ENCODE assay signal across 12 cellular contexts in genomic region chr9:129493002-129493713, GRCh38.
DNase-seq lines count a peak whose midpoint lies in the region; ATAC-seq and TF ChIP-seq lines count a peak whose summit lies in the region.
"Had no signal": no experiment of that assay in that cellular context is flagged by ENCODE, and none has a peak within 500 bp of the region (broad histone marks: within the 10 kb centered on the region; RNA-seq: fewer than 3 reads in every experiment).

No MANE protein-coding gene starts in this region.

- peaks cover 47% of the 10 kb centered on the region for H3K4me1 ChIP-seq in CD8-positive, alpha-beta memory T cell (ENCODE audit: insufficient read depth, low read length)
- H3K4me1 ChIP-seq in right atrium auricular region (peaks cover 0 to 85% of the 10 kb centered on the region in 2 donors), sigmoid colon (peaks cover 0 to 92% (median 71%) of the 10 kb centered on the region in 4 donors)

- peak overlapping the region in 4 of 7 donors; percentile 2 to 59 (median 30) for H3K4me3 Mint-ChIP-seq in CD8-positive, alpha-beta memory T cell
- H3K4me3 Mint-ChIP-seq: memory B cell had no signal

- H3K36me3 ChIP-seq in CD8-positive, alpha-beta memory T cell (ENCODE audit: insufficient read depth, low read length), result no peaks in the 10 kb centered on the region
- H3K36me3 ChIP-seq in right atrium auricular region (no peaks in the 10 kb centered on the region), sigmoid colon (peaks cover 0 to 15% (median 0%) of the 10 kb centered on the region in 4 donors)

- ATAC-seq in HG02938 (IDR thresholded peaks at IDR 0.05; ENCODE audit: unreplicated experiment), result no peak

- peaks cover 35 to 72% (median 38%) of the 10 kb centered on the region in 3 donors for H3K4me1 Mint-ChIP-seq in CD8-positive, alpha-beta memory T cell

- no peaks in the 10 kb centered on the region for H3K9me3 Mint-ChIP-seq in CD8-positive, alpha-beta memory T cell
- H3K9me3 Mint-ChIP-seq: memory B cell had no signal

- no peak for DNase-seq in CD8-positive, alpha-beta memory T cell
- DNase-seq in RWPE1 (ENCODE audit: low spot score) (no peak), right atrium auricular region (ENCODE audit: low spot score) (no peak), sigmoid colon (no peak), GM13977 (ENCODE audit: low spot score) (no peak), NCI-H345 (lab: John Stamatoyannopoulos, UW) (no peak)
- DNase-seq: activated naive CD4-positive, alpha-beta T cell; DMS79; NCI-H524; SHP77 had no signal

- H3K27ac ChIP-seq in CD8-positive, alpha-beta memory T cell (ENCODE audit: low read depth, low read length), result no peak overlapping the region
- peak overlapping the region; percentile 100 for H3K27ac ChIP-seq in RWPE1
- peak overlapping the region; percentile 99 for H3K27ac ChIP-seq in right atrium auricular region
- H3K27ac ChIP-seq in sigmoid colon, result peak overlapping the region; percentile 84 to 99 (median 99)

- TF ChIP-seq EP300 in sigmoid colon (IDR thresholded peaks at IDR 0.05), result no peak

- no peaks in the 10 kb centered on the region for H3K27me3 ChIP-seq in CD8-positive, alpha-beta memory T cell (ENCODE audit: insufficient read depth, low read length, poor library complexity, severe bottlenecking)
- no peaks in the 10 kb centered on the region for H3K27me3 ChIP-seq in right atrium auricular region
- H3K27me3 ChIP-seq in sigmoid colon, result no peaks in the 10 kb centered on the region

- H3K27ac Mint-ChIP-seq in CD8-positive, alpha-beta memory T cell, result peak overlapping the region in 5 of 8 donors; percentile 28 to 63 (median 54)
- H3K27ac Mint-ChIP-seq: memory B cell had no signal

- no peak overlapping the region for H3K4me3 ChIP-seq in CD8-positive, alpha-beta memory T cell (ENCODE audit: low read length)
- H3K4me3 ChIP-seq in right atrium auricular region (no peak overlapping the region), sigmoid colon (no peak overlapping the region)

- in situ Hi-C loops in GM13977 (cut with MboI; ENCODE audit: low pct_unique_long_range_greater_than_20kb, low sequenced_read_pairs, unreplicated experiment), result no loop called here

- no peak for TF ChIP-seq CTCF in RWPE1 (conservative IDR thresholded peaks at IDR 0.05; ENCODE audit: low read depth)
- TF ChIP-seq CTCF in right atrium auricular region (IDR thresholded peaks at IDR 0.05), result no peak
- TF ChIP-seq CTCF in sigmoid colon (IDR thresholded peaks at IDR 0.05), result no peak
- no peak for TF ChIP-seq CTCF in GM13977 (IDR thresholded peaks at IDR 0.05; ENCODE audit: extremely low read depth, insufficient read depth, missing control alignments)

- WGBS in sigmoid colon, 2 donors, result 91 to 94% methylated on average over 9 of the region's 9 CpGs

- H3K36me3 Mint-ChIP-seq in CD8-positive, alpha-beta memory T cell, result peaks cover 0 to 20% (median 1%) of the 10 kb centered on the region in 3 donors
- H3K36me3 Mint-ChIP-seq: memory B cell had no signal

- POLR2A ChIA-PET in CD8-positive, alpha-beta memory T cell (lab: Charles Lee), result interaction anchor here (0.6 to 0.8 kb wide), 2 partner anchors 22 to 315 kb away, joined by 3 read pairs; partner anchors contain the start of gene IER5L
- POLR2A ChIA-PET in RWPE1 (lab: Yijun Ruan, JAX; ENCODE audit: low non-redundant PET), result interaction anchor here (0.5 to 1.1 kb wide), 5 partner anchors 10 to 579 kb away, joined by 3 to 7 read pairs (median 3); no protein-coding TSS in a partner anchor

- H3K9me3 ChIP-seq in CD8-positive, alpha-beta memory T cell (ENCODE audit: low read length), result no peaks in the 10 kb centered on the region
- H3K9me3 ChIP-seq in right atrium auricular region, result no peaks in the 10 kb centered on the region
- H3K9me3 ChIP-seq in sigmoid colon, result no peaks in the 10 kb centered on the region

- no peaks in the 10 kb centered on the region for H3K27me3 Mint-ChIP-seq in CD8-positive, alpha-beta memory T cell

- CTCF ChIA-PET in CD8-positive, alpha-beta memory T cell (lab: Charles Lee), result no interaction called here
- CTCF ChIA-PET in RWPE1 (lab: Yijun Ruan, JAX), result interaction anchor here (0.5 to 1.6 kb wide), 10 partner anchors 10 to 820 kb away, joined by 3 to 5 read pairs (median 4); partner anchors contain the start of gene ASB6

- TF ChIP-seq POLR2A in sigmoid colon (IDR thresholded peaks at IDR 0.05), result no peak

- intact Hi-C loops in sigmoid colon (cut with DNase I), result no loop called here
